In the genomic region with DNA sequence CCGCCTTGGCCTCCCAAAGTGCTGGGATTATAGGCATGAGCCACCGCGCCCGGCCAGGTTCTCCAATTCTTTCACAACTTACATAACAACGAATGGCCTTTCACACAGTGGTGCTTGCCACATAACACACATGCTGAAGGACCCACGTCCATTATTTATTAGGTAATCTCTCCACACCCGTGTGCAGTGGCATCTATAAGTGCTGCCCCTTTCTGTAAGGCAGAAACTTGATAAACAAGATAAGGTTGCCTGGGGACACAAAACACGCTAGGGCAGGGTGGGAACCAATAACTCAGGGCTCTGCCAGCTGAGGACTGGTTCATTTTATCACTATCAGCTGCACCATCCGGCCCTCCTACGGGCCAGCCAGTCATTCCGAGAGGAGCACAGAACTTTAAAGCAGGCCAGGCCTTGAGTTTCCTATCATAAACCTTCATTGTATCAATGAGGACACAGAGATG, we compare ENCODE assay signal across 31 cellular contexts. TPM values are rescaled to one million over a fixed set of nuclear protein-coding genes. Genes with fewer than 3 reads are reported as not detected.
DNase-seq lines count a peak whose midpoint lies in the region; ATAC-seq, FAIRE-seq and TF ChIP-seq lines count a peak whose summit lies in the region.
"Had no signal": no experiment of that assay in that cellular context is flagged by ENCODE, and none has a peak within 500 bp of the region (broad histone marks: within the 10 kb centered on the region; RNA-seq: fewer than 3 reads in every experiment).

No MANE protein-coding gene starts in this region.

- no peak overlapping the region for H3K4me3 Mint-ChIP-seq in activated CD8-positive, alpha-beta T cell treated with anti-CD3 and anti-CD28 coated beads, Interleukin-2, amount 10 ng/mL, durations not matched to agents 7 days and 5 days
- H3K4me3 Mint-ChIP-seq: activated CD4-positive, alpha-beta T cell treated with anti-CD3 and anti-CD28 coated beads for 36 hours; activated naive CD8-positive, alpha-beta T cell treated with anti-CD3 and anti-CD28 coated beads, Interleukin-2, amount 10 ng/mL, durations not matched to agents 7 days and 5 days; activated T-cell treated with anti-CD3 and anti-CD28 coated beads, Interleukin-2, amount 50 U/mL, for 24 hours; CD14-positive monocyte; natural killer cell; stimulated activated memory B cell treated with anti-CD40 and anti-IgM and Interleukin-4, amounts not matched to agents 10 μg/mL and 1 μg/mL and 100 μg/mL, for 72 hours had no signal

- POLR2A ChIA-PET in SK-N-SH (lab: Yijun Ruan, JAX), result no interaction called here
- POLR2A ChIA-PET in activated CD8-positive, alpha-beta T cell treated with anti-CD3 and anti-CD28 coated beads, Interleukin-2, amount 10 ng/mL, durations not matched to agents 7 days and 5 days (lab: Charles Lee), result no interaction called here

- H3K4me1 ChIP-seq in SK-N-SH (ENCODE audit: control insufficient read depth in 1 of 2, insufficient read depth in 2 of 2, low read depth in 1 of 2, low read length in 1 of 2) (peaks cover 0 to 4% of the 10 kb centered on the region in 2 experiments; a peak in 1 of 4 replicates), trophoblast cell (ENCODE audit: control insufficient read depth in 1 of 2, insufficient read depth in 2 of 2, low read length in 2 of 2) (peaks cover 2% of the 10 kb centered on the region in 2 experiments)

- H3K4ac ChIP-seq in trophoblast cell (ENCODE audit: low read depth, low read length), result no peak overlapping the region

- H2BK5ac ChIP-seq in trophoblast cell (ENCODE audit: low read depth, low read length, poor library complexity), result no peak overlapping the region

- FAIRE-seq in GM12892 (lab: Jason Lieb, UNC), result no peak
- FAIRE-seq: astrocyte, urothelium cell line had no signal

- no peaks in the 10 kb centered on the region for H3K36me3 Mint-ChIP-seq in activated CD8-positive, alpha-beta T cell treated with anti-CD3 and anti-CD28 coated beads, Interleukin-2, amount 10 ng/mL, durations not matched to agents 7 days and 5 days (ENCODE audit: low read depth)
- H3K36me3 Mint-ChIP-seq: activated naive CD8-positive, alpha-beta T cell treated with anti-CD3 and anti-CD28 coated beads, Interleukin-2, amount 10 ng/mL, durations not matched to agents 7 days and 5 days; CD14-positive monocyte; natural killer cell had no signal

- no peaks in the 10 kb centered on the region for H3K9me3 Mint-ChIP-seq in activated CD8-positive, alpha-beta T cell treated with anti-CD3 and anti-CD28 coated beads, Interleukin-2, amount 10 ng/mL, durations not matched to agents 7 days and 5 days (ENCODE audit: insufficient read depth)
- H3K9me3 Mint-ChIP-seq: activated naive CD8-positive, alpha-beta T cell treated with anti-CD3 and anti-CD28 coated beads, Interleukin-2, amount 10 ng/mL, durations not matched to agents 7 days and 5 days; activated T-cell treated with anti-CD3 and anti-CD28 coated beads, Interleukin-2, amount 50 U/mL, for 24 hours; CD14-positive monocyte; natural killer cell; stimulated activated memory B cell treated with anti-CD40 and anti-IgM and Interleukin-4, amounts not matched to agents 10 μg/mL and 1 μg/mL and 100 μg/mL, for 72 hours had no signal

- H3K9me2 ChIP-seq in SK-N-SH, result no peaks in the 10 kb centered on the region

- no peak for ATAC-seq in SK-N-SH treated with all-trans-retinoic acid at 6 μM for 48 hours
- ATAC-seq in esophagus mucosa, result peak; percentile 28
- ATAC-seq in GM18907 (IDR thresholded peaks at IDR 0.05; ENCODE audit: unreplicated experiment), result no peak
- no peak for ATAC-seq in activated CD8-positive, alpha-beta T cell treated with anti-CD3 and anti-CD28 coated beads, Interleukin-2, amount 10 ng/mL, durations not matched to agents 7 days and 5 days
- ATAC-seq: activated CD4-positive, alpha-beta T cell treated with anti-CD3 and anti-CD28 coated beads for 36 hours; natural killer cell; stimulated activated memory B cell treated with anti-CD40 and anti-IgM and Interleukin-4, amounts not matched to agents 10 μg/mL and 1 μg/mL and 100 μg/mL, for 72 hours had no signal

- no peak overlapping the region for H3K9ac ChIP-seq in SK-N-SH
- H3K9ac ChIP-seq in trophoblast cell (ENCODE audit: low read length), result no peak overlapping the region
- H3K9ac ChIP-seq: GM23248 had no signal

- TF ChIP-seq RAD21 in SK-N-SH (IDR thresholded peaks at IDR 0.05; ENCODE audit: low read length), result no peak

- no peak overlapping the region for H3K14ac ChIP-seq in trophoblast cell (ENCODE audit: low read length)

- H2AK5ac ChIP-seq in trophoblast cell (ENCODE audit: low read length), result no peak overlapping the region

- no peak for TF ChIP-seq POLR2A in GM12892 (IDR thresholded peaks at IDR 0.05; ENCODE audit: low read depth, low read length)

- H3K23ac ChIP-seq in trophoblast cell (ENCODE audit: low read length), result no peak overlapping the region

- H3K9me3 ChIP-seq in SK-N-SH, result no peaks in the 10 kb centered on the region
- H3K9me3 ChIP-seq in trophoblast cell (ENCODE audit: insufficient read depth, low read depth, low read length), result no peaks in the 10 kb centered on the region

- H3K18ac ChIP-seq in trophoblast cell (ENCODE audit: low read length), result no peak overlapping the region

- H3K79me1 ChIP-seq in trophoblast cell (ENCODE audit: low read length), result no peaks in the 10 kb centered on the region

- no peak overlapping the region for H4K8ac ChIP-seq in trophoblast cell (ENCODE audit: low read depth, low read length)

- H4K20me1 ChIP-seq in SK-N-SH (ENCODE audit: insufficient read depth), result no peaks in the 10 kb centered on the region

- H3K27ac Mint-ChIP-seq in activated CD8-positive, alpha-beta T cell treated with anti-CD3 and anti-CD28 coated beads, Interleukin-2, amount 10 ng/mL, durations not matched to agents 7 days and 5 days, result no peak overlapping the region
- H3K27ac Mint-ChIP-seq: activated CD4-positive, alpha-beta T cell treated with anti-CD3 and anti-CD28 coated beads for 36 hours; activated naive CD8-positive, alpha-beta T cell treated with anti-CD3 and anti-CD28 coated beads, Interleukin-2, amount 10 ng/mL, durations not matched to agents 7 days and 5 days; activated T-cell treated with anti-CD3 and anti-CD28 coated beads, Interleukin-2, amount 50 U/mL, for 24 hours; natural killer cell; stimulated activated memory B cell treated with anti-CD40 and anti-IgM and Interleukin-4, amounts not matched to agents 10 μg/mL and 1 μg/mL and 100 μg/mL, for 72 hours had no signal

- H3K27me3 ChIP-seq in SK-N-SH (ENCODE audit: insufficient read depth) (no peaks in the 10 kb centered on the region), trophoblast cell (ENCODE audit: insufficient read depth, low read length) (no peaks in the 10 kb centered on the region)

- H3K36me3 ChIP-seq in SK-N-SH (replicated peaks in 1 of 2; ENCODE audit: control insufficient read depth in 1 of 2, insufficient read depth in 2 of 2, low read length in 1 of 2) (no peaks in the 10 kb centered on the region), trophoblast cell (ENCODE audit: control insufficient read depth in 1 of 2, insufficient read depth in 2 of 2, low read length in 2 of 2) (no peaks in the 10 kb centered on the region)

- no peaks in the 10 kb centered on the region for H3K27me3 Mint-ChIP-seq in activated CD8-positive, alpha-beta T cell treated with anti-CD3 and anti-CD28 coated beads, Interleukin-2, amount 10 ng/mL, durations not matched to agents 7 days and 5 days (ENCODE audit: low read depth)
- H3K27me3 Mint-ChIP-seq: activated CD4-positive, alpha-beta T cell treated with anti-CD3 and anti-CD28 coated beads for 36 hours; activated naive CD8-positive, alpha-beta T cell treated with anti-CD3 and anti-CD28 coated beads, Interleukin-2, amount 10 ng/mL, durations not matched to agents 7 days and 5 days; activated T-cell treated with anti-CD3 and anti-CD28 coated beads, Interleukin-2, amount 50 U/mL, for 24 hours; stimulated activated memory B cell treated with anti-CD40 and anti-IgM and Interleukin-4, amounts not matched to agents 10 μg/mL and 1 μg/mL and 100 μg/mL, for 72 hours had no signal

- H3K4me2 ChIP-seq in SK-N-SH (no peak overlapping the region), trophoblast cell (ENCODE audit: low read length) (no peak overlapping the region)

- no peak for TF ChIP-seq CTCF in SK-N-SH (IDR thresholded peaks at IDR 0.05)

- WGBS in SK-N-SH (ENCODE audit: low lambda C conversion rate), result 68% methylated on average over 11 of the region's 11 CpGs
- no CpG with 5 or more reads among the region's 11 CpGs for WGBS in trophoblast cell (ENCODE audit: extremely low coverage, insufficient coverage, insufficient read length)

- H3F3A ChIP-seq in SK-N-SH (replicated peaks; ENCODE audit: insufficient read depth), result no peaks in the 10 kb centered on the region

- no peak overlapping the region for H3K4me3 ChIP-seq in SK-N-SH (ENCODE audit: low read depth in 2 of 2, low read length in 1 of 2)
- no peak overlapping the region for H3K4me3 ChIP-seq in trophoblast cell (ENCODE audit: low read depth, low read length)
- H3K4me3 ChIP-seq: coronary artery, GM23248 had no signal

- no peak overlapping the region for H2BK12ac ChIP-seq in trophoblast cell (ENCODE audit: low read length)

- no peak overlapping the region for H4K91ac ChIP-seq in trophoblast cell (ENCODE audit: low read depth, low read length)

- TF ChIP-seq EP300 in SK-N-SH (IDR thresholded peaks at IDR 0.05; ENCODE audit: borderline replicate concordance in 1 of 2, low read depth in 1 of 2, low read length in 1 of 2), result no peak

- no peak overlapping the region for H3K27ac ChIP-seq in SK-N-SH (ENCODE audit: low read depth in 2 of 2, low read length in 1 of 2)
- H3K27ac ChIP-seq in trophoblast cell (ENCODE audit: low read depth, low read length), result no peak overlapping the region
- H3K27ac ChIP-seq: 22Rv1, coronary artery, GM23248 had no signal

- H2BK120ac ChIP-seq in trophoblast cell (ENCODE audit: insufficient read depth, low read length, poor library complexity), result no peak overlapping the region

- H2AFZ ChIP-seq in SK-N-SH (ENCODE audit: low read depth) (no peak overlapping the region), trophoblast cell (ENCODE audit: insufficient read depth, low read length, poor library complexity) (no peak overlapping the region)
- H2AFZ ChIP-seq: GM23248 had no signal

- H3K79me2 ChIP-seq in SK-N-SH (ENCODE audit: insufficient read depth), result no peaks in the 10 kb centered on the region
- no peaks in the 10 kb centered on the region for H3K79me2 ChIP-seq in trophoblast cell (ENCODE audit: control insufficient read depth, insufficient read depth, low read length, poor library complexity)

- CTCF ChIA-PET in SK-N-SH (lab: Yijun Ruan, JAX), result no interaction called here
- CTCF ChIA-PET in activated CD8-positive, alpha-beta T cell treated with anti-CD3 and anti-CD28 coated beads, Interleukin-2, amount 10 ng/mL, durations not matched to agents 7 days and 5 days (lab: Charles Lee), result no interaction called here

- H4K12ac ChIP-seq in trophoblast cell (ENCODE audit: low read depth, low read length), result no peak overlapping the region

- peaks cover 5% of the 10 kb centered on the region for H3K4me1 Mint-ChIP-seq in activated CD8-positive, alpha-beta T cell treated with anti-CD3 and anti-CD28 coated beads, Interleukin-2, amount 10 ng/mL, durations not matched to agents 7 days and 5 days (ENCODE audit: low read depth)
- H3K4me1 Mint-ChIP-seq: activated CD4-positive, alpha-beta T cell treated with anti-CD3 and anti-CD28 coated beads for 36 hours; natural killer cell; stimulated activated memory B cell treated with anti-CD40 and anti-IgM and Interleukin-4, amounts not matched to agents 10 μg/mL and 1 μg/mL and 100 μg/mL, for 72 hours had no signal

- DNase-seq in SK-N-SH (peak; percentile 64), OCI-M2 (lab: John Stamatoyannopoulos, UW; ENCODE audit: unreplicated experiment) (peak; percentile 52), trophoblast cell (peak; percentile 88 to 97), GM12892 (ENCODE audit: insufficient read length) (no peak)
- no peak for DNase-seq in activated CD8-positive, alpha-beta T cell treated with anti-CD3 and anti-CD28 coated beads, Interleukin-2, amount 10 ng/mL, durations not matched to agents 7 days and 5 days
- DNase-seq: activated CD4-positive, alpha-beta T cell treated with anti-CD3 and anti-CD28 coated beads for 36 hours; activated gamma-delta T cell treated with Interleukin-2 at 50 U/mL for 16 hours; activated naive CD8-positive, alpha-beta T cell treated with anti-CD3 and anti-CD28 coated beads, Interleukin-2, amount 10 ng/mL, durations not matched to agents 7 days and 5 days; activated T-cell treated with anti-CD3 and anti-CD28 coated beads, Interleukin-2, amount 50 U/mL, for 24 hours; DMS79 treated with DMSO at 0.1 percent for 48 hours; effector memory CD4-positive, alpha-beta T cell; glutamatergic neuron; GM23248; natural killer cell; NCI-H1092; NCI-H1694 treated with DMSO at 0.1 percent for 48 hours; NCI-H446; NCI-H82; occipital lobe; stimulated activated CD4-positive, alpha-beta T cell treated with anti-CD3 and anti-CD28 coated beads, Interleukin-15, amount 100 ng/mL, for 24 hours; substantia nigra had no signal

RNA-seq across cellular contexts. Expression of a gene that starts 37.8 kb away (rescaled TPM):
- polyA plus RNA-seq in SK-N-SH (2012; rRNA removed), result 0.94 and 1.5 TPM in 2 replicates
- 0.71 and 1.2 TPM in 2 replicates for polyA plus RNA-seq in SK-N-SH (2012; cell fraction: cytosol; rRNA removed)
- 1.5 and 1.6 TPM in 2 replicates for polyA plus RNA-seq in SK-N-SH (2012; cell fraction: nucleus; rRNA removed)
- 1.4 TPM for total RNA-seq in esophagus mucosa
- 0.61 and 0.68 TPM in 2 replicates for polyA plus RNA-seq in trophoblast cell (2013)
- polyA plus RNA-seq in GM12892 (2012; ENCODE audit: missing spikeins), result 0.98 TPM
- total RNA-seq in activated CD8-positive, alpha-beta T cell treated with anti-CD3 and anti-CD28 coated beads, Interleukin-2, amount 10 ng/mL, durations not matched to agents 7 days and 5 days, result under 1 TPM; 0.34 to 0.45 TPM
- total RNA-seq: pulmonary artery endothelial cell had no signal
- polyA plus RNA-seq: CD14-positive monocyte had no signal

RNA-seq across cellular contexts. Expression of a gene that starts 43.2 kb away (rescaled TPM):
- 3.0 and 3.7 TPM in 2 replicates for polyA plus RNA-seq in SK-N-SH (2012; rRNA removed)
- polyA plus RNA-seq in SK-N-SH (2012; cell fraction: cytosol; rRNA removed), result 3.8 and 3.9 TPM in 2 replicates
- 3.1 and 4.6 TPM in 2 replicates for polyA plus RNA-seq in SK-N-SH (2012; cell fraction: nucleus; rRNA removed)
- 13.4 TPM for total RNA-seq in esophagus mucosa
- polyA plus RNA-seq in trophoblast cell (2013), result 3.1 and 3.3 TPM in 2 replicates
- polyA plus RNA-seq in GM12892 (2012; ENCODE audit: missing spikeins), result 12.4 TPM
- 1 to 10 TPM; 4.8 to 4.9 TPM for total RNA-seq in activated CD8-positive, alpha-beta T cell treated with anti-CD3 and anti-CD28 coated beads, Interleukin-2, amount 10 ng/mL, durations not matched to agents 7 days and 5 days

RNA-seq across cellular contexts. Expression of a gene that starts 48.9 kb away (rescaled TPM):
- 9.4 and 14.8 TPM in 2 replicates for polyA plus RNA-seq in SK-N-SH (2012; rRNA removed)
- 13.1 and 14.5 TPM in 2 replicates for polyA plus RNA-seq in SK-N-SH (2012; cell fraction: cytosol; rRNA removed)
- polyA plus RNA-seq in SK-N-SH (2012; cell fraction: nucleus; rRNA removed), result 11.6 and 17.3 TPM in 2 replicates
- 15.2 TPM for total RNA-seq in esophagus mucosa
- polyA plus RNA-seq in trophoblast cell (2013), result 20.4 and 21.3 TPM in 2 replicates
- 19.7 TPM for polyA plus RNA-seq in GM12892 (2012; ENCODE audit: missing spikeins)
- total RNA-seq in activated CD8-positive, alpha-beta T cell treated with anti-CD3 and anti-CD28 coated beads, Interleukin-2, amount 10 ng/mL, durations not matched to agents 7 days and 5 days, result 10 to 100 TPM; 20.3 to 21.3 TPM

Comparison
In these comparisons a context has a peak if more than half of its experiments do, and no peak if none do; other contexts are left out.
1. DNase-seq: peak in SK-N-SH (single experiment), OCI-M2 (single experiment) and trophoblast cell (2 of 2); none in GM12892 (single experiment) and activated CD8-positive, alpha-beta T cell treated with anti-CD3 and anti-CD28 coated beads, Interleukin-2, amount 10 ng/mL, durations not matched to agents 7 days and 5 days (single experiment).